Comparison of ENCODE assay signal across 1 cellular context in genomic region chr2:8389373-8390108, GRCh38.
TF ChIP-seq lines count a peak whose summit lies in the region.

No MANE protein-coding gene starts in this region.

TF ChIP-seq in H1, 55 proteins besides CTCF, POLR2A, EP300 and RAD21 (continued from another document):
- no peak for TF ChIP-seq CHD1 (IDR thresholded peaks at IDR 0.05; ENCODE audit: low read depth, low read length)
